ENCODE assay signal across 21 cellular contexts in genomic region chr2:226913641-226914040, GRCh38.
"Had no signal": no experiment of that assay in that cellular context is flagged by ENCODE, and none has a peak within 500 bp of the region (broad histone marks: within the 10 kb centered on the region; RNA-seq: fewer than 3 reads in every experiment).

No MANE protein-coding gene starts in this region.

- H3K36me3 ChIP-seq: neural progenitor cell, pancreas, prostate gland, right lobe of liver, thoracic aorta, transverse colon had no signal

- H3K9me3 Mint-ChIP-seq: natural killer cell treated with Interleukin-12 subunit alpha and Interleukin-12 subunit beta and Interleukin-15 and Interleukin-18, amount 100 ng/mL, for 72 hours; neural progenitor cell; stimulated activated memory B cell treated with anti-CD40 and anti-IgM and Interleukin-4, amounts not matched to agents 10 μg/mL and 1 μg/mL and 100 μg/mL, for 72 hours had no signal

- H3K4me2 ChIP-seq: neural progenitor cell had no signal

- H3K27me3 Mint-ChIP-seq: natural killer cell treated with Interleukin-12 subunit alpha and Interleukin-12 subunit beta and Interleukin-15 and Interleukin-18, amount 100 ng/mL, for 72 hours; stimulated activated memory B cell treated with anti-CD40 and anti-IgM and Interleukin-4, amounts not matched to agents 10 μg/mL and 1 μg/mL and 100 μg/mL, for 72 hours had no signal

- H3K27ac ChIP-seq: epithelial cell of prostate, esophagus squamous epithelium, heart left ventricle, neural progenitor cell, pancreas, prostate gland, right lobe of liver, stomach, thoracic aorta, transverse colon had no signal

- H3K27me3 ChIP-seq: esophagus squamous epithelium, heart left ventricle, neural progenitor cell, pancreas, right lobe of liver, stomach, transverse colon had no signal

- H2AFZ ChIP-seq: neural progenitor cell had no signal

- H3K4me1 ChIP-seq: esophagus squamous epithelium, heart left ventricle, neural progenitor cell, pancreas, prostate gland, right lobe of liver, stomach had no signal

- H3K9ac ChIP-seq: neural progenitor cell had no signal

- H3K4me3 Mint-ChIP-seq: natural killer cell treated with Interleukin-12 subunit alpha and Interleukin-12 subunit beta and Interleukin-15 and Interleukin-18, amount 100 ng/mL, for 72 hours; neural progenitor cell; stimulated activated memory B cell treated with anti-CD40 and anti-IgM and Interleukin-4, amounts not matched to agents 10 μg/mL and 1 μg/mL and 100 μg/mL, for 72 hours had no signal

- DNase-seq: effector memory CD4-positive, alpha-beta T cell; esophagus squamous epithelium; foreskin melanocyte; heart left ventricle; hypothalamus; mammary epithelial cell; occipital lobe; pancreas; retina; right lobe of liver; stimulated activated CD4-positive, alpha-beta T cell treated with anti-CD3 and anti-CD28 coated beads, Interleukin-4, amount 100 ng/mL, for 24 hours; stomach; substantia nigra; transverse colon had no signal

- H3K9me3 ChIP-seq: esophagus squamous epithelium, heart left ventricle, pancreas, prostate gland, right lobe of liver, stomach, thoracic aorta, transverse colon had no signal

- H3K4me3 ChIP-seq: esophagus squamous epithelium, heart left ventricle, neural progenitor cell, pancreas, prostate gland, right lobe of liver, stomach, thoracic aorta, transverse colon had no signal

- ATAC-seq: heart left ventricle; left lobe of liver; natural killer cell treated with Interleukin-12 subunit alpha and Interleukin-12 subunit beta and Interleukin-15 and Interleukin-18, amount 100 ng/mL, for 72 hours; pancreas; right lobe of liver; stimulated activated memory B cell treated with anti-CD40 and anti-IgM and Interleukin-4, amounts not matched to agents 10 μg/mL and 1 μg/mL and 100 μg/mL, for 72 hours had no signal

- H3K27ac Mint-ChIP-seq: natural killer cell treated with Interleukin-12 subunit alpha and Interleukin-12 subunit beta and Interleukin-15 and Interleukin-18, amount 100 ng/mL, for 72 hours; neural progenitor cell; stimulated activated memory B cell treated with anti-CD40 and anti-IgM and Interleukin-4, amounts not matched to agents 10 μg/mL and 1 μg/mL and 100 μg/mL, for 72 hours had no signal

- H3K4me1 Mint-ChIP-seq: neural progenitor cell had no signal
